11 cellular contexts compared by ENCODE assay signal in the genomic region with DNA sequence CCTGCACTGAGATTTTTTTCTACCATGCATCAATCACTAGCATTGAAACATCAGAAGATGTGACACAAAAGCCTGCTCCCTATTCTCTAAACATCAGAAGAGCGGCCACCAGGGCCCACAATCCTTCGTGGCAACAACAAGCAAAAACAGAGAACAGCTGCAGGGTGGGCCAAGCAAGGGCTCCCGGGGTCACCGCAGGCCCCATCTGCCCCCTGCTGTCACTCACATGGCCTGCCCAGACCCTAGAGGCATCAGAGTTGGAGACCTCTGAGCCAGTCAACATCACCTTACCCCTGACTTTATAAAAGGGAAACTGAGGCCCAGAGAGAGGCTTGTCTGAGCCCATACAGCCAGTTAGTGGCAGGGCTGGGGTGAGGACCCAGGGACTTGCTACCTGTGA. TPM values are rescaled to one million over a fixed set of nuclear protein-coding genes. Genes with fewer than 3 reads are reported as not detected.
DNase-seq lines count a peak whose midpoint lies in the region; ATAC-seq and TF ChIP-seq lines count a peak whose summit lies in the region.
"Had no signal": no experiment of that assay in that cellular context is flagged by ENCODE, and none has a peak within 500 bp of the region (broad histone marks: within the 10 kb centered on the region; RNA-seq: fewer than 3 reads in every experiment).

No MANE protein-coding gene starts in this region.

- TF ChIP-seq POLR2A in sigmoid colon (IDR thresholded peaks at IDR 0.05) = no peak

- peak overlapping the region; percentile 94 for H3K27ac Mint-ChIP-seq in central memory CD8-positive, alpha-beta T cell (ENCODE audit: low read depth)

- H3K36me3 ChIP-seq in KOPT-K1 (ENCODE audit: insufficient read depth, low read length) = peaks cover 28% of the 10 kb centered on the region
- H3K36me3 ChIP-seq in sigmoid colon = no peaks in the 10 kb centered on the region
- H3K36me3 ChIP-seq: SJSA1 had no signal

- peaks cover 92% of the 10 kb centered on the region for H3K4me1 Mint-ChIP-seq in central memory CD8-positive, alpha-beta T cell

- WGBS in sigmoid colon, 2 donors = 51 to 80% methylated on average over 4 of the region's 4 CpGs

- TF ChIP-seq EP300 in sigmoid colon (IDR thresholded peaks at IDR 0.05) = no peak

- peak overlapping the region; percentile 92 for H3K4me3 Mint-ChIP-seq in central memory CD8-positive, alpha-beta T cell

- H3K4me1 ChIP-seq in sigmoid colon = peaks cover 0 to 4% (median under 1%) of the 10 kb centered on the region in 4 donors

- no peak for ATAC-seq in central memory CD8-positive, alpha-beta T cell (replicated peaks; ENCODE audit: extremely low read depth, poor library complexity, severe bottlenecking)
- ATAC-seq in HG03196 (IDR thresholded peaks at IDR 0.05; ENCODE audit: unreplicated experiment) = no peak

- TF ChIP-seq CTCF in sigmoid colon (IDR thresholded peaks at IDR 0.05) = no peak

- no peaks in the 10 kb centered on the region for H3K9me3 ChIP-seq in KOPT-K1 (ENCODE audit: insufficient read depth, low read length, poor library complexity, severe bottlenecking)
- H3K9me3 ChIP-seq in sigmoid colon = no peaks in the 10 kb centered on the region
- H3K9me3 ChIP-seq: SJSA1 had no signal

- DNase-seq in central memory CD8-positive, alpha-beta T cell (ENCODE audit: low spot score in 2 of 2) = no peak
- DNase-seq in sigmoid colon (no peak), SIG-M5 treated with dmso at 0.1 percent for 504 hours (lab: John Stamatoyannopoulos, UW; ENCODE audit: unreplicated experiment) (no peak), NCI-H345 (lab: John Stamatoyannopoulos, UW) (no peak), activated gamma-delta T cell (lab: John Stamatoyannopoulos, UW) (no peak)
- DNase-seq: DMS53 had no signal

- H3K36me3 Mint-ChIP-seq in central memory CD8-positive, alpha-beta T cell (ENCODE audit: insufficient read depth) = peaks cover 54% of the 10 kb centered on the region

- H3K4me3 ChIP-seq in GM08714 (ENCODE audit: low read length) = peak overlapping the region; percentile 74
- H3K4me3 ChIP-seq in sigmoid colon = peak overlapping the region in 3 of 4 donors; percentile 12 to 44 (median 18)
- H3K4me3 ChIP-seq: SJSA1 had no signal

- H3K27me3 Mint-ChIP-seq in central memory CD8-positive, alpha-beta T cell = no peaks in the 10 kb centered on the region

- no peaks in the 10 kb centered on the region for H3K27me3 ChIP-seq in sigmoid colon
- H3K27me3 ChIP-seq: SJSA1 had no signal

- no peaks in the 10 kb centered on the region for H3K9me3 Mint-ChIP-seq in central memory CD8-positive, alpha-beta T cell

- peak overlapping the region; percentile 95 for H3K27ac ChIP-seq in KOPT-K1 (ENCODE audit: low read depth, low read length, poor library complexity, severe bottlenecking)
- H3K27ac ChIP-seq in sigmoid colon = peak overlapping the region in 2 of 4 donors; percentile 13 to 74
- H3K27ac ChIP-seq: SJSA1 had no signal

- intact Hi-C loops in sigmoid colon (cut with DNase I) = no loop called here

RNA-seq across cellular contexts. Expression of a gene that starts 1.8 kb away (rescaled TPM):
- 10 to 100 TPM; 30.2 to 49.6 (median 42.8) TPM for total RNA-seq in sigmoid colon
- 100 to 1,000 TPM in 2 of 3 donors, 10 to 100 TPM in 1; 35.4 to 219 (median 132) TPM for polyA plus RNA-seq in sigmoid colon
- total RNA-seq: SJSA1 had no signal

RNA-seq across cellular contexts. Expression of a gene that starts 32.4 kb away (rescaled TPM):
- under 1 TPM in 2 of 4 donors, not detected in 2; 0.36 to 0.54 TPM for total RNA-seq in sigmoid colon
- polyA plus RNA-seq in sigmoid colon = under 1 TPM in 1 of 3 donors, not detected in 2; 0.09 TPM
- total RNA-seq: osteoblast had no signal
